ENCODE assay signal across 10 cellular contexts in the genomic region with DNA sequence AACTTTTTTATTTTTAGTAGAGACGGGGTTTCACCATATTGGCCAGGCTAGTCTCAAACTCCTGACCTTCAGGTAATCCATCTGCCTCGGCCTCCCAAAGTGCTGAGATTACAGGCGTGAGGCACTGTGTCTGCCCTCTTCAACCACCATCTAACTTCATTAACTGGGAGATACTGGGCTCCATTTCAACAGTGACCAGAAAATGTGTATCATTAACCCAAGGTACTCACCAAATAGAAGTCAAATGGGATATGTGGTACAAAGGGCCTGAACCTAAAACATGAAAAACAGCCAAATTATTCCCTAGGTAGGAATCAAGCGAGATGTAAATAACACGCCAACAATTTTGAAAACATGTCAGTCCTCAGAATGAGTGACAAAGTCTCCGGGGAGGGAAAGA. TPM values are rescaled to one million over a fixed set of nuclear protein-coding genes. Genes with fewer than 3 reads are reported as not detected.
DNase-seq lines count a peak whose midpoint lies in the region; ATAC-seq and TF ChIP-seq lines count a peak whose summit lies in the region.
"Had no signal": no experiment of that assay in that cellular context is flagged by ENCODE, and none has a peak within 500 bp of the region (broad histone marks: within the 10 kb centered on the region; RNA-seq: fewer than 3 reads in every experiment).

No MANE protein-coding gene starts in this region.

- H3K36me3 Mint-ChIP-seq in CD14-positive monocyte = peaks cover 42 to 49% of the 10 kb centered on the region in 2 donors

- peak overlapping the region; percentile 98 for H3K4me2 ChIP-seq in parathyroid adenoma (ENCODE audit: low read length)

- peak overlapping the region in 1 of 2 donors; percentile 26 for H3K4me3 Mint-ChIP-seq in CD14-positive monocyte
- H3K4me3 Mint-ChIP-seq: dendritic cell treated with granulocyte-macrophage colony-stimulating factor and Interleukin-4, amounts not matched to agents 40 ng/mL and 50 ng/mL, for 4 days had no signal

- H3K4me3 ChIP-seq in NB4 (ENCODE audit: low read depth, low read length) = peak overlapping the region; percentile 97
- H3K4me3 ChIP-seq in esophagus squamous epithelium = peak overlapping the region in 3 of 4 donors; percentile 76 to 87 (median 81)
- peak overlapping the region; percentile 95 for H3K4me3 ChIP-seq in parathyroid adenoma (ENCODE audit: low read depth, low read length)

- no peak for TF ChIP-seq CTCF in CD14-positive monocyte (IDR thresholded peaks at IDR 0.05)
- no peak for TF ChIP-seq CTCF in NB4 (IDR thresholded peaks at IDR 0.05; ENCODE audit: low read depth, low read length)
- no peak for TF ChIP-seq CTCF in esophagus squamous epithelium (IDR thresholded peaks at IDR 0.05)
- TF ChIP-seq CTCF in parathyroid adenoma (IDR thresholded peaks at IDR 0.05) = no peak

- ATAC-seq in HG02763 (IDR thresholded peaks at IDR 0.05; ENCODE audit: unreplicated experiment) = no peak
- no peak for ATAC-seq in HG03439 (IDR thresholded peaks at IDR 0.05; ENCODE audit: unreplicated experiment)

- peak overlapping the region in 4 of 7 donors; percentile 16 to 81 (median 60) for H3K27ac Mint-ChIP-seq in CD14-positive monocyte
- H3K27ac Mint-ChIP-seq: dendritic cell treated with granulocyte-macrophage colony-stimulating factor and Interleukin-4, amounts not matched to agents 40 ng/mL and 50 ng/mL, for 4 days had no signal

- no peaks in the 10 kb centered on the region for H3K9me3 Mint-ChIP-seq in CD14-positive monocyte
- H3K9me3 Mint-ChIP-seq: dendritic cell treated with granulocyte-macrophage colony-stimulating factor and Interleukin-4, amounts not matched to agents 40 ng/mL and 50 ng/mL, for 4 days; naive B cell had no signal

- no peaks in the 10 kb centered on the region for H3K27me3 Mint-ChIP-seq in CD14-positive monocyte (ENCODE audit: low read depth in 3 of 3)
- H3K27me3 Mint-ChIP-seq: dendritic cell treated with granulocyte-macrophage colony-stimulating factor and Interleukin-4, amounts not matched to agents 40 ng/mL and 50 ng/mL, for 4 days; naive B cell had no signal

- peaks cover 17% of the 10 kb centered on the region for H3K4me1 Mint-ChIP-seq in CD14-positive monocyte

- intact Hi-C loops in CD14-positive monocyte (cut with micrococcal nuclease) (loop anchor here in 1 of 2 donors (1.0 to 5.0 kb wide), 3 partner anchors 10 to 57 kb away; partner anchors contain the start of gene CHTOP), esophagus squamous epithelium (cut with DNase I) (loop anchor here (10.0 kb wide), 1 partner anchor 315 kb away; the partner anchor contains the start of gene RAB13)

- H3K9ac ChIP-seq in parathyroid adenoma = no peak overlapping the region

- DNase-seq in CD14-positive monocyte (ENCODE audit: low spot score) (no peak), NB4 (ENCODE audit: low read depth) (no peak), esophagus squamous epithelium (lab: John Stamatoyannopoulos, UW) (no peak), NCI-H1436 treated with DMSO at 0.1 percent for 48 hours (lab: John Stamatoyannopoulos, UW) (no peak), pons (ENCODE audit: low spot score) (no peak)
- DNase-seq: naive B cell had no signal

- H3K4me1 ChIP-seq in esophagus squamous epithelium (peaks cover 9 to 37% (median 12%) of the 10 kb centered on the region in 3 donors), parathyroid adenoma (peaks cover 3% of the 10 kb centered on the region)

- H3K27ac ChIP-seq in esophagus squamous epithelium (peak overlapping the region in 3 of 4 donors; percentile 86 to 92 (median 92)), parathyroid adenoma (no peak overlapping the region)

- peaks cover 6% of the 10 kb centered on the region for H3K79me2 ChIP-seq in parathyroid adenoma

- 79 to 83% methylated on average over 6 of the region's 6 CpGs for WGBS in esophagus squamous epithelium, 2 donors

- TF ChIP-seq POLR2A in NB4 (IDR thresholded peaks at IDR 0.05; ENCODE audit: extremely low read depth, insufficient read length) (no peak), esophagus squamous epithelium (IDR thresholded peaks at IDR 0.05) (no peak)

- H3K9me3 ChIP-seq in esophagus squamous epithelium = no peaks in the 10 kb centered on the region
- H3K9me3 ChIP-seq in parathyroid adenoma (ENCODE audit: control insufficient read depth, low read length) = no peaks in the 10 kb centered on the region

- peaks cover 27 to 51% (median 42%) of the 10 kb centered on the region in 3 donors for H3K36me3 ChIP-seq in esophagus squamous epithelium
- no peaks in the 10 kb centered on the region for H3K36me3 ChIP-seq in parathyroid adenoma (ENCODE audit: control insufficient read depth, insufficient read depth, low read length)

- H2AFZ ChIP-seq in parathyroid adenoma = no peak overlapping the region

- no peaks in the 10 kb centered on the region for H3K27me3 ChIP-seq in esophagus squamous epithelium
- H3K27me3 ChIP-seq in parathyroid adenoma (ENCODE audit: control insufficient read depth, insufficient read depth, low read length) = no peaks in the 10 kb centered on the region

RNA-seq across cellular contexts. Expression of gene ILF2, which starts 1.2 kb away (rescaled TPM):
- polyA plus RNA-seq in CD14-positive monocyte = 100 to 1,000 TPM; 115 to 118 TPM
- 100 to 1,000 TPM in 3 of 4 donors, 10 to 100 TPM in 1; 78.0 to 166 (median 130) TPM for total RNA-seq in esophagus squamous epithelium

RNA-seq across cellular contexts. Expression of gene NPR1, which starts 8.9 kb away (rescaled TPM):
- polyA plus RNA-seq in CD14-positive monocyte = not detected
- total RNA-seq in esophagus squamous epithelium = 10 to 100 TPM in 2 of 4 donors, 1 to 10 TPM in 2; 1.8 to 15.6 (median 6.4) TPM

RNA-seq across cellular contexts. Expression of gene SNAPIN, which starts 11.1 kb away (rescaled TPM):
- 100 to 1,000 TPM; 135 to 141 TPM for polyA plus RNA-seq in CD14-positive monocyte
- 10 to 100 TPM; 39.9 to 61.2 (median 51.1) TPM for total RNA-seq in esophagus squamous epithelium

RNA-seq across cellular contexts. Expression of gene CHTOP, which starts 35.7 kb away (rescaled TPM):
- polyA plus RNA-seq in CD14-positive monocyte = 10 to 100 TPM; 28.1 to 38.2 TPM
- total RNA-seq in esophagus squamous epithelium = 10 to 100 TPM; 35.0 to 58.9 (median 47.3) TPM

RNA-seq across cellular contexts. Expression of gene S100A1, which starts 41.4 kb away (rescaled TPM):
- not detected for polyA plus RNA-seq in CD14-positive monocyte
- 1 to 10 TPM in 1 of 4 donors, not detected in 3; 1.8 TPM for total RNA-seq in esophagus squamous epithelium
